Comparison of ENCODE assay signal across 23 cellular contexts in genomic region chr5:68122439-68122906, GRCh38.
DNase-seq lines count a peak whose midpoint lies in the region; ATAC-seq and TF ChIP-seq lines count a peak whose summit lies in the region.
"Had no signal": no experiment of that assay in that cellular context is flagged by ENCODE, and none has a peak within 500 bp of the region (broad histone marks: within the 10 kb centered on the region; RNA-seq: fewer than 3 reads in every experiment).

No MANE protein-coding gene starts in this region.

- H3K36me3 ChIP-seq in Peyer's patch, result no peaks in the 10 kb centered on the region
- H3K36me3 ChIP-seq in lower lobe of right lung, result no peaks in the 10 kb centered on the region
- no peaks in the 10 kb centered on the region for H3K36me3 ChIP-seq in upper lobe of right lung
- H3K36me3 ChIP-seq in MG63, result no peaks in the 10 kb centered on the region
- H3K36me3 ChIP-seq: ascending aorta, sigmoid colon, thoracic aorta had no signal

- no peaks in the 10 kb centered on the region for H3K9me3 Mint-ChIP-seq in activated naive CD8-positive, alpha-beta T cell treated with anti-CD3 and anti-CD28 coated beads, Interleukin-2, amount 10 ng/mL, durations not matched to agents 7 days and 5 days
- H3K9me3 Mint-ChIP-seq in activated naive CD8-positive, alpha-beta T cell treated with anti-CD3 and anti-CD28 coated beads, Interleukin-2, amount 50 U/mL, for 24 hours, result peaks cover 4% of the 10 kb centered on the region

- peak overlapping the region; percentile 6 for H3K4me3 Mint-ChIP-seq in activated naive CD8-positive, alpha-beta T cell treated with anti-CD3 and anti-CD28 coated beads, Interleukin-2, amount 10 ng/mL, durations not matched to agents 7 days and 5 days
- H3K4me3 Mint-ChIP-seq in activated naive CD8-positive, alpha-beta T cell treated with anti-CD3 and anti-CD28 coated beads, Interleukin-2, amount 50 U/mL, for 24 hours, result no peak overlapping the region

- DNase-seq in activated naive CD8-positive, alpha-beta T cell treated with anti-CD3 and anti-CD28 coated beads, Interleukin-2, amount 10 ng/mL, durations not matched to agents 7 days and 5 days, result peak; percentile 30
- DNase-seq in activated naive CD8-positive, alpha-beta T cell treated with anti-CD3 and anti-CD28 coated beads, Interleukin-2, amount 50 U/mL, for 24 hours, result no peak
- DNase-seq in Peyer's patch (peak in 2 of 3 donors; percentile 58 to 75), lower lobe of right lung (no peak), upper lobe of right lung (no peak), MG63 (no peak), SK-N-DZ (ENCODE audit: low spot score) (no peak), MV-4-11 (lab: John Stamatoyannopoulos, UW) (no peak)
- DNase-seq: ACHN; activated CD4-positive, alpha-beta T cell treated with anti-CD3 and anti-CD28 coated beads for 48 hours; activated CD8-positive, alpha-beta memory T cell treated with anti-CD3 and anti-CD28 coated beads, Interleukin-2, amount 50 U/mL, for 4 hours; activated effector memory CD4-positive, alpha-beta T cell treated with anti-CD3 and anti-CD28 coated beads, Interleukin-2, amount 50 U/mL, for 16 hours; effector memory CD4-positive, alpha-beta T cell; GDM1; mesenchymal stem cell; NCI-H2029 treated with DMSO at 0.1 percent for 48 hours; NCI-H524; sigmoid colon had no signal

- H3K27me3 ChIP-seq in Peyer's patch (no peaks in the 10 kb centered on the region), lower lobe of right lung (ENCODE audit: low read depth) (no peaks in the 10 kb centered on the region), upper lobe of right lung (no peaks in the 10 kb centered on the region), MG63 (no peaks in the 10 kb centered on the region)
- H3K27me3 ChIP-seq: ascending aorta, sigmoid colon had no signal

- peak; percentile 60 for ATAC-seq in activated naive CD8-positive, alpha-beta T cell treated with anti-CD3 and anti-CD28 coated beads, Interleukin-2, amount 10 ng/mL, durations not matched to agents 7 days and 5 days (ENCODE audit: low read depth)
- ATAC-seq in activated naive CD8-positive, alpha-beta T cell treated with anti-CD3 and anti-CD28 coated beads, Interleukin-2, amount 50 U/mL, for 24 hours, result no peak
- ATAC-seq in lower lobe of right lung (peak; percentile 57 to 60), upper lobe of right lung (peak; percentile 65)
- ATAC-seq: K562; naive thymus-derived CD4-positive, alpha-beta T cell had no signal

- no peak overlapping the region for H3K4me3 ChIP-seq in Peyer's patch
- H3K4me3 ChIP-seq in lower lobe of right lung, result no peak overlapping the region
- H3K4me3 ChIP-seq in upper lobe of right lung, result no peak overlapping the region
- H3K4me3 ChIP-seq in MG63, result no peak overlapping the region
- H3K4me3 ChIP-seq: ascending aorta, K562, sigmoid colon, thoracic aorta had no signal

- intact Hi-C loops in lower lobe of right lung (cut with DNase I), result no loop called here
- intact Hi-C loops in upper lobe of right lung (cut with DNase I), result no loop called here

- no peak for TF ChIP-seq CTCF in Peyer's patch (IDR thresholded peaks at IDR 0.05)
- no peak for TF ChIP-seq CTCF in lower lobe of right lung (IDR thresholded peaks at IDR 0.05)
- TF ChIP-seq CTCF in upper lobe of right lung (IDR thresholded peaks at IDR 0.05), result no peak

- POLR2A ChIA-PET in activated naive CD8-positive, alpha-beta T cell treated with anti-CD3 and anti-CD28 coated beads, Interleukin-2, amount 10 ng/mL, durations not matched to agents 7 days and 5 days (lab: Charles Lee), result interaction anchor here (0.7 to 1.2 kb wide), 2 partner anchors 93 to 96 kb away, joined by 3 read pairs; partner anchors contain the start of gene PIK3R1

- H3K27me3 Mint-ChIP-seq in activated naive CD8-positive, alpha-beta T cell treated with anti-CD3 and anti-CD28 coated beads, Interleukin-2, amount 10 ng/mL, durations not matched to agents 7 days and 5 days, result peaks cover 36% of the 10 kb centered on the region
- H3K27me3 Mint-ChIP-seq in activated naive CD8-positive, alpha-beta T cell treated with anti-CD3 and anti-CD28 coated beads, Interleukin-2, amount 50 U/mL, for 24 hours, result no peaks in the 10 kb centered on the region

- H3K36me3 Mint-ChIP-seq in activated naive CD8-positive, alpha-beta T cell treated with anti-CD3 and anti-CD28 coated beads, Interleukin-2, amount 10 ng/mL, durations not matched to agents 7 days and 5 days, result peaks cover 2% of the 10 kb centered on the region
- no peaks in the 10 kb centered on the region for H3K36me3 Mint-ChIP-seq in activated naive CD8-positive, alpha-beta T cell treated with anti-CD3 and anti-CD28 coated beads, Interleukin-2, amount 50 U/mL, for 24 hours (ENCODE audit: low read depth)

- peaks cover 14% of the 10 kb centered on the region for H3K4me1 Mint-ChIP-seq in activated naive CD8-positive, alpha-beta T cell treated with anti-CD3 and anti-CD28 coated beads, Interleukin-2, amount 10 ng/mL, durations not matched to agents 7 days and 5 days
- peaks cover 31% of the 10 kb centered on the region for H3K4me1 Mint-ChIP-seq in activated naive CD8-positive, alpha-beta T cell treated with anti-CD3 and anti-CD28 coated beads, Interleukin-2, amount 50 U/mL, for 24 hours

- H3K27ac ChIP-seq in Peyer's patch, result no peak overlapping the region
- no peak overlapping the region for H3K27ac ChIP-seq in lower lobe of right lung
- H3K27ac ChIP-seq in upper lobe of right lung, result no peak overlapping the region
- H3K27ac ChIP-seq: ascending aorta, C4-2B, sigmoid colon, thoracic aorta had no signal

- H3K9me3 ChIP-seq in Peyer's patch (no peaks in the 10 kb centered on the region), lower lobe of right lung (no peaks in the 10 kb centered on the region), upper lobe of right lung (no peaks in the 10 kb centered on the region), MG63 (no peaks in the 10 kb centered on the region)
- H3K9me3 ChIP-seq: ascending aorta, sigmoid colon, thoracic aorta had no signal

- no peak for TF ChIP-seq POLR2A in Peyer's patch (IDR thresholded peaks at IDR 0.05)

- no peak overlapping the region for H3K27ac Mint-ChIP-seq in activated naive CD8-positive, alpha-beta T cell treated with anti-CD3 and anti-CD28 coated beads, Interleukin-2, amount 10 ng/mL, durations not matched to agents 7 days and 5 days
- no peak overlapping the region for H3K27ac Mint-ChIP-seq in activated naive CD8-positive, alpha-beta T cell treated with anti-CD3 and anti-CD28 coated beads, Interleukin-2, amount 50 U/mL, for 24 hours

- H3K4me1 ChIP-seq in Peyer's patch (no peaks in the 10 kb centered on the region), lower lobe of right lung (no peaks in the 10 kb centered on the region), upper lobe of right lung (no peaks in the 10 kb centered on the region)
- H3K4me1 ChIP-seq: ascending aorta, sigmoid colon had no signal

Comparison
In these comparisons a context has a peak if more than half of its experiments do, and no peak if none do; other contexts are left out.
1. DNase-seq: peak in activated naive CD8-positive, alpha-beta T cell treated with anti-CD3 and anti-CD28 coated beads, Interleukin-2, amount 10 ng/mL, durations not matched to agents 7 days and 5 days (single experiment) and Peyer's patch (2 of 3); none in activated naive CD8-positive, alpha-beta T cell treated with anti-CD3 and anti-CD28 coated beads, Interleukin-2, amount 50 U/mL, for 24 hours (single experiment), lower lobe of right lung (single experiment), upper lobe of right lung (single experiment), MG63 (single experiment), SK-N-DZ (single experiment) and MV-4-11 (single experiment).